27 cellular contexts compared by ENCODE assay signal in genomic region chr18:5145168-5145857, GRCh38. TPM values are rescaled to one million over a fixed set of nuclear protein-coding genes. Genes with fewer than 3 reads are reported as not detected.
DNase-seq lines count a peak whose midpoint lies in the region; ATAC-seq and TF ChIP-seq lines count a peak whose summit lies in the region.
"Had no signal": no experiment of that assay in that cellular context is flagged by ENCODE, and none has a peak within 500 bp of the region (broad histone marks: within the 10 kb centered on the region; RNA-seq: fewer than 3 reads in every experiment).

No MANE protein-coding gene starts in this region.

- no peaks in the 10 kb centered on the region for H3K36me3 ChIP-seq in subcutaneous abdominal adipose tissue (ENCODE audit: control insufficient read depth in 5 of 5, insufficient read depth in 5 of 5, low read length in 5 of 5)
- no peaks in the 10 kb centered on the region for H3K36me3 ChIP-seq in Karpas-422 (ENCODE audit: insufficient read depth, low read length)

- no peaks in the 10 kb centered on the region for H3K9me3 Mint-ChIP-seq in glutamatergic neuron (ENCODE audit: unreplicated experiment)
- no peaks in the 10 kb centered on the region for H3K9me3 Mint-ChIP-seq in CD4-positive, alpha-beta T cell
- H3K9me3 Mint-ChIP-seq: IgD-negative memory B cell had no signal

- no peak overlapping the region for H3K4me2 ChIP-seq in Karpas-422 (ENCODE audit: low read depth, low read length, poor library complexity, severe bottlenecking)
- H3K4me2 ChIP-seq: KMS-11, PC-9 had no signal

- TF ChIP-seq CTCF in glutamatergic neuron (IDR thresholded peaks at IDR 0.05; ENCODE audit: partially characterized antibody, unreplicated experiment): no peak
- no peak for TF ChIP-seq CTCF in CD4-positive, alpha-beta T cell (IDR thresholded peaks at IDR 0.05)

- H3K9ac ChIP-seq in subcutaneous abdominal adipose tissue (ENCODE audit: low read length in 5 of 5) (peak overlapping the region in 2 of 5 donors; percentile 44 to 59), Karpas-422 (ENCODE audit: low read length) (no peak overlapping the region)
- H3K9ac ChIP-seq: KMS-11 had no signal

- peak overlapping the region; percentile 52 for H3K4me3 Mint-ChIP-seq in glutamatergic neuron (ENCODE audit: unreplicated experiment)
- H3K4me3 Mint-ChIP-seq in CD4-positive, alpha-beta T cell: no peak overlapping the region
- H3K4me3 Mint-ChIP-seq: IgD-negative memory B cell had no signal

- H3K9me3 ChIP-seq in subcutaneous abdominal adipose tissue (ENCODE audit: control insufficient read depth in 5 of 5, low read length in 5 of 5): no peaks in the 10 kb centered on the region
- H3K9me3 ChIP-seq in Karpas-422 (ENCODE audit: low read length): no peaks in the 10 kb centered on the region
- H3K9me3 ChIP-seq in CD4-positive, alpha-beta T cell (ENCODE audit: control insufficient read depth, low read length): no peaks in the 10 kb centered on the region

- no peak for DNase-seq in Right ventricle myocardium superior
- no peak for DNase-seq in cardiac septum (ENCODE audit: low spot score)
- peak; percentile 65 for DNase-seq in NCI-H2171 treated with DMSO at 0.1 percent for 48 hours (lab: John Stamatoyannopoulos, UW)
- no peak for DNase-seq in glutamatergic neuron
- no peak for DNase-seq in Karpas-422
- DNase-seq in activated effector memory CD4-positive, alpha-beta T cell treated with anti-CD3 and anti-CD28 coated beads, Interleukin-2, amount 50 U/mL, for 16 hours: no peak
- DNase-seq in CD4-positive, alpha-beta T cell: no peak
- DNase-seq: DMS53, GDM1, NCI-H1092, NCI-H1417 treated with DMSO at 0.1 percent for 48 hours, NCI-H1694 treated with DMSO at 0.1 percent for 48 hours, NCI-H2081 treated with DMSO at 0.1 percent for 48 hours, NCI-H446, NCI-H524 treated with DMSO at 0.1 percent for 48 hours, NCI-H774, PC-9, SHP77 had no signal

- H3K27ac Mint-ChIP-seq in glutamatergic neuron (ENCODE audit: unreplicated experiment): peak overlapping the region; percentile 66
- no peak overlapping the region for H3K27ac Mint-ChIP-seq in CD4-positive, alpha-beta T cell
- H3K27ac Mint-ChIP-seq: IgD-negative memory B cell had no signal

- no peaks in the 10 kb centered on the region for H3K27me3 ChIP-seq in subcutaneous abdominal adipose tissue (ENCODE audit: control insufficient read depth in 5 of 5, insufficient read depth in 4 of 5, low read length in 5 of 5)
- H3K27me3 ChIP-seq in Karpas-422 (ENCODE audit: low read length): no peaks in the 10 kb centered on the region
- no peaks in the 10 kb centered on the region for H3K27me3 ChIP-seq in CD4-positive, alpha-beta T cell (ENCODE audit: control insufficient read depth, insufficient read depth, low read length)

- no peaks in the 10 kb centered on the region for H3K9me2 ChIP-seq in Karpas-422 (replicated peaks; ENCODE audit: insufficient read depth, low read length)

- no peaks in the 10 kb centered on the region for H3K36me3 Mint-ChIP-seq in glutamatergic neuron (ENCODE audit: unreplicated experiment)
- H3K36me3 Mint-ChIP-seq in CD4-positive, alpha-beta T cell (ENCODE audit: low read depth): no peaks in the 10 kb centered on the region
- H3K36me3 Mint-ChIP-seq: IgD-negative memory B cell had no signal

- CTCF ChIA-PET in CD4-positive, alpha-beta T cell (lab: Charles Lee): no interaction called here

- peak; percentile 59 for ATAC-seq in Right ventricle myocardium superior (ENCODE audit: poor library complexity)
- no peak for ATAC-seq in CD4-positive, alpha-beta T cell (ENCODE audit: poor library complexity)
- ATAC-seq: HCT116 had no signal

- H3K4me1 ChIP-seq in subcutaneous abdominal adipose tissue (ENCODE audit: control insufficient read depth in 5 of 5, insufficient read depth in 5 of 5, low read length in 5 of 5): peaks cover 4 to 38% (median 27%) of the 10 kb centered on the region in 5 donors
- no peaks in the 10 kb centered on the region for H3K4me1 ChIP-seq in Karpas-422 (ENCODE audit: low read length)

- H3K4me1 Mint-ChIP-seq in glutamatergic neuron (ENCODE audit: low read depth, unreplicated experiment): peaks cover 20% of the 10 kb centered on the region
- H3K4me1 Mint-ChIP-seq in CD4-positive, alpha-beta T cell (ENCODE audit: low read depth): peaks cover 28% of the 10 kb centered on the region

- H3K27ac ChIP-seq in subcutaneous abdominal adipose tissue (ENCODE audit: low read depth, low read length) (peak overlapping the region; percentile 91), Karpas-422 (ENCODE audit: low read length) (no peak overlapping the region)
- no peak overlapping the region for H3K27ac ChIP-seq in CD4-positive, alpha-beta T cell (ENCODE audit: low read depth, low read length)
- H3K27ac ChIP-seq: HL-60, KMS-11, PC-9 had no signal

- POLR2A ChIA-PET in CD4-positive, alpha-beta T cell (lab: Charles Lee): no interaction called here

- H3K27me3 Mint-ChIP-seq in glutamatergic neuron (ENCODE audit: unreplicated experiment): no peaks in the 10 kb centered on the region
- no peaks in the 10 kb centered on the region for H3K27me3 Mint-ChIP-seq in CD4-positive, alpha-beta T cell

- intact Hi-C loops in Right ventricle myocardium superior (cut with DNase I): no loop called here
- intact Hi-C loops in cardiac septum (cut with DNase I): no loop called here
- intact Hi-C loops in CD4-positive, alpha-beta T cell (cut with DNase I, micrococcal nuclease): no loop called here

- no peak overlapping the region for H2AFZ ChIP-seq in Karpas-422 (ENCODE audit: low read length)
- H2AFZ ChIP-seq: PC-9 had no signal

- peak overlapping the region; percentile 28 to 69 (median 45) for H3K4me3 ChIP-seq in subcutaneous abdominal adipose tissue (ENCODE audit: low read depth in 1 of 5, low read length in 5 of 5)
- no peak overlapping the region for H3K4me3 ChIP-seq in Karpas-422 (ENCODE audit: low read length)
- H3K4me3 ChIP-seq: PC-9 had no signal

- H3K79me2 ChIP-seq in Karpas-422 (ENCODE audit: low read length): no peaks in the 10 kb centered on the region

- H4K20me1 ChIP-seq in Karpas-422 (ENCODE audit: insufficient read depth, low read depth, low read length): no peaks in the 10 kb centered on the region

RNA-seq across cellular contexts. Expression of gene AKAIN1, which starts 51.7 kb away (rescaled TPM):
- not detected for total RNA-seq in Right ventricle myocardium superior
- not detected for total RNA-seq in cardiac septum
- total RNA-seq in glutamatergic neuron (ENCODE audit: unreplicated experiment): 14.1 TPM
- not detected in 2 replicates for total RNA-seq in Karpas-422 (2014; rRNA removed; shearing (Covaris generic); ENCODE audit: low replicate concordance)
- total RNA-seq in CD4-positive, alpha-beta T cell: not detected
- total RNA-seq: A172, H4, PC-9, RPMI7951, SK-MEL-5 had no signal

Comparison
In these comparisons a context has a peak if more than half of its experiments do, and no peak if none do; other contexts are left out.
1. RNA of gene AKAIN1, which starts 51.7 kb away (total RNA-seq): 14.1 TPM in glutamatergic neuron (single experiment); not detected in Right ventricle myocardium superior (single experiment), not detected in cardiac septum (single experiment), not detected in Karpas-422 and not detected in CD4-positive, alpha-beta T cell; every median in the first group is over 10 times any median in the second.